In the genomic region with DNA sequence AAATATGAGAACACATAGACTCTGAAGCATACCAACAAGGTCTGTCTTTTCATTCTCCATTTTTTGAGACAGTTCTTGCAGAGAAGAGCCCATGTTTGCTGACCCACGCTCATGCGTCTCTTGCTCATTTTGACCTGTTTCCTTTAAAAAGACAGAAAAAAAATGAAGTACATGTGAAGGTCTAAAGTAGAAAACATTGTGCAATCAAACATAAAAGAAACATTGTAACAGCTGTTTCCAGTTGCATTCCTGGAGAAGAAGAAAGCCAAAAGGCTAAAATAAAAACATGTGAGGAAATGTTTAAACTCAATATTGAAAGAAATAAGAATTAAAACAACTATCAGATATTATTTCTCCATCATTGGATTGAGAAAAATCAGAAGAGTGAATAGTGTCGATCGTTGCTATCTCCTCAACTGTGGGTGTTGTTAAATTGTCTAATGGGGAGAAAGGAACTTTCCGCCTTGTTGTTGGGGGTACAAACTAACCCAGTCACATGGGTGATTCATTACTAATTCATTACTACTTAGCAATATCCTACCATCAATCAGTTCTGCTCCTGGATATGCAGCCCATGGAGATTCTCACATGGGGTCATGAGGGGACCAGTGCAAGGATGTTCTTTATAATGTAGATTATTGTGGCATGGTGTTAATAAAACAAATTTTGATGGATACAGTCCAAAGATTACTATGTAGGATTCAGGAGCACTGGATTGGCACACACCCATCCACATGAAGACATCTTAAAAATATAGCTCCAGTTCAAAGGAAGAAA, we compare ENCODE assay signal across 13 cellular contexts. TPM values are rescaled to one million over a fixed set of nuclear protein-coding genes. Genes with fewer than 3 reads are reported as not detected.
DNase-seq lines count a peak whose midpoint lies in the region; FAIRE-seq and TF ChIP-seq lines count a peak whose summit lies in the region.
"Had no signal": no experiment of that assay in that cellular context is flagged by ENCODE, and none has a peak within 500 bp of the region (broad histone marks: within the 10 kb centered on the region; RNA-seq: fewer than 3 reads in every experiment).

No MANE protein-coding gene starts in this region.

- H4K20me1 ChIP-seq in endothelial cell of umbilical vein (replicated peaks; ENCODE audit: control insufficient read depth, extremely low read depth, insufficient read depth, low read length) = no peaks in the 10 kb centered on the region

- no peak overlapping the region for H3K4ac ChIP-seq in neuronal stem cell (ENCODE audit: low read length)

- WGBS in neuronal stem cell (ENCODE audit: extremely low coverage in 2 of 2, insufficient read length in 2 of 2, insufficient replicate concordance in 1 of 2), 2 donors = no CpG with 5 or more reads among the region's 5 CpGs
- 22 to 41% (median 34%) methylated on average over 5 of the region's 5 CpGs for WGBS in ovary, 3 donors

- H2BK12ac ChIP-seq in neuronal stem cell (ENCODE audit: low read length) = no peak overlapping the region

- no peak overlapping the region for H2BK15ac ChIP-seq in neuronal stem cell (ENCODE audit: low read length)

- TF ChIP-seq POLR2A in endothelial cell of umbilical vein (IDR thresholded peaks at IDR 0.05; ENCODE audit: low read depth, low read length) = no peak
- TF ChIP-seq POLR2A in ovary (IDR thresholded peaks at IDR 0.05) = no peak

- no peak overlapping the region for H4K8ac ChIP-seq in neuronal stem cell (ENCODE audit: low read depth, low read length)

- no peaks in the 10 kb centered on the region for H3K9me3 ChIP-seq in endothelial cell of umbilical vein (replicated peaks; ENCODE audit: control insufficient read depth, insufficient read depth, low read length)
- H3K9me3 ChIP-seq in neuronal stem cell (replicated peaks in 1 of 2; ENCODE audit: control insufficient read depth in 2 of 2, insufficient read depth in 1 of 2, low read depth in 1 of 2, low read length in 2 of 2) = no peaks in the 10 kb centered on the region
- H3K9me3 ChIP-seq in ovary = no peaks in the 10 kb centered on the region
- H3K9me3 ChIP-seq: BE2C had no signal

- no peak overlapping the region for H3K9ac ChIP-seq in endothelial cell of umbilical vein (replicated peaks; ENCODE audit: extremely low read depth, insufficient read depth, low read length)
- no peak overlapping the region for H3K9ac ChIP-seq in neuronal stem cell (ENCODE audit: low read depth, low read length, poor library complexity)

- H3K36me3 ChIP-seq in endothelial cell of umbilical vein (ENCODE audit: control insufficient read depth in 2 of 2, extremely low read depth in 1 of 2, insufficient read depth in 2 of 2, low read length in 2 of 2) (no peaks in the 10 kb centered on the region), neuronal stem cell (replicated peaks in 1 of 2; ENCODE audit: control insufficient read depth in 2 of 2, insufficient read depth in 2 of 2, low read length in 2 of 2) (no peaks in the 10 kb centered on the region), ovary (no peaks in the 10 kb centered on the region)
- H3K36me3 ChIP-seq: BE2C had no signal

- H3K27me3 ChIP-seq in HL-60 (ENCODE audit: insufficient read depth, poor library complexity, severe bottlenecking) (no peaks in the 10 kb centered on the region), endothelial cell of umbilical vein (ENCODE audit: control insufficient read depth in 2 of 2, insufficient read depth in 2 of 2, low read length in 2 of 2) (no peaks in the 10 kb centered on the region), neuronal stem cell (ENCODE audit: control insufficient read depth in 3 of 3, insufficient read depth in 3 of 3, low read depth in 1 of 3, low read length in 3 of 3) (no peaks in the 10 kb centered on the region), ovary (no peaks in the 10 kb centered on the region)
- H3K27me3 ChIP-seq: BE2C had no signal

- H3K4me3 ChIP-seq in AG09309 (ENCODE audit: control insufficient read depth, low read depth, low read length) (no peak overlapping the region), HL-60 (replicated peaks; ENCODE audit: insufficient read depth, low read length) (no peak overlapping the region), endothelial cell of umbilical vein (replicated peaks in 1 of 3; ENCODE audit: insufficient read depth in 1 of 3, low read depth in 1 of 3, low read length in 3 of 3) (no peak overlapping the region), neuronal stem cell (ENCODE audit: low read length in 2 of 2) (no peak overlapping the region), ovary (no peak overlapping the region)

- H3K79me2 ChIP-seq in endothelial cell of umbilical vein (ENCODE audit: control insufficient read depth, insufficient read depth, low read length) = no peaks in the 10 kb centered on the region

- H4K91ac ChIP-seq in neuronal stem cell (ENCODE audit: low read depth, low read length, poor library complexity) = no peak overlapping the region

- H3K4me2 ChIP-seq in endothelial cell of umbilical vein (ENCODE audit: insufficient read depth, low read length) (no peak overlapping the region), neuronal stem cell (ENCODE audit: insufficient read depth, low read length, poor library complexity, severe bottlenecking) (no peak overlapping the region)

- H3K27ac ChIP-seq in HL-60 (replicated peaks) (peak overlapping the region; percentile 30), endothelial cell of umbilical vein (ENCODE audit: insufficient read depth, low read depth, low read length) (no peak overlapping the region), neuronal stem cell (replicated peaks; ENCODE audit: low read length) (no peak overlapping the region), ovary (no peak overlapping the region)

- DNase-seq in AG09309 (ENCODE audit: low read depth) (peak; percentile 13), HL-60 (ENCODE audit: low read depth in 1 of 2, low spot score in 1 of 2) (peak in 1 of 2 experiments; percentile 27), endothelial cell of umbilical vein (ENCODE audit: low read depth, low spot score) (peak; percentile 75), neuronal stem cell (ENCODE audit: low spot score) (no peak), ovary (no peak), amniotic stem cell (lab: John Stamatoyannopoulos, UW) (no peak), COLO829 (ENCODE audit: low spot score) (no peak), SKM-1 treated with dmso at 0.1 percent for 144 hours (lab: John Stamatoyannopoulos, UW; ENCODE audit: unreplicated experiment) (no peak)
- DNase-seq: activated B cell treated with CpG ODN at 0.5 μM for 24 hours; activated naive CD4-positive, alpha-beta T cell treated with anti-CD3 and anti-CD28 coated beads, Interleukin-2, amount 10 ng/mL, durations not matched to agents 7 days and 5 days; BE2C; NCI-H2029 treated with DMSO at 0.1 percent for 48 hours; NCI-H524 had no signal

- no TSS peak for BruUV-seq in endothelial cell of umbilical vein (replicated peaks; lab: Mats Ljungman, UMichigan)

- CTCF ChIA-PET in endothelial cell of umbilical vein (lab: Charles Lee) = interaction anchor here (1.0 kb wide), 1 partner anchor 20 kb away, joined by 3 read pairs; no protein-coding TSS in a partner anchor

- no peak overlapping the region for H2BK5ac ChIP-seq in neuronal stem cell (ENCODE audit: low read length)

- FAIRE-seq in endothelial cell of umbilical vein (lab: Jason Lieb, UNC) = no peak

- no peak overlapping the region for H3K14ac ChIP-seq in neuronal stem cell (ENCODE audit: low read length)

- H2AFZ ChIP-seq in endothelial cell of umbilical vein (ENCODE audit: low read depth, low read length) (no peak overlapping the region), neuronal stem cell (ENCODE audit: low read length) (peak overlapping the region; percentile 7)

- intact Hi-C loops in endothelial cell of umbilical vein (cut with micrococcal nuclease) (no loop called here), ovary (cut with DNase I) (no loop called here)

- TF ChIP-seq CTCF in AG09309 (IDR thresholded peaks at IDR 0.05; ENCODE audit: control insufficient read depth, insufficient read depth, low read depth, low read length, missing control alignments) = no peak
- TF ChIP-seq CTCF in HL-60 (IDR thresholded peaks at IDR 0.05; ENCODE audit: insufficient read depth, low read length) = no peak
- no peak for TF ChIP-seq CTCF in endothelial cell of umbilical vein (IDR thresholded peaks at IDR 0.05; ENCODE audit: extremely low read depth in 1 of 2, insufficient read depth in 1 of 2, low read depth in 1 of 2, low read length in 2 of 2)
- no peak for TF ChIP-seq CTCF in ovary (IDR thresholded peaks at IDR 0.05)

- H2BK120ac ChIP-seq in neuronal stem cell (ENCODE audit: low read depth, low read length) = no peak overlapping the region

- H3K79me1 ChIP-seq in neuronal stem cell (ENCODE audit: low read depth, low read length) = no peaks in the 10 kb centered on the region

- POLR2A ChIA-PET in endothelial cell of umbilical vein (lab: Charles Lee) = no interaction called here

- dilution Hi-C loops in endothelial cell of umbilical vein (cut with MboI; ENCODE audit: extremely low pct_ligation_motif_present, low sequenced_read_pairs) = no loop called here

- no peak overlapping the region for H3K18ac ChIP-seq in neuronal stem cell (ENCODE audit: low read length)

- H2AK5ac ChIP-seq in neuronal stem cell (ENCODE audit: low read depth, low read length) = no peak overlapping the region

- H3K23ac ChIP-seq in neuronal stem cell (ENCODE audit: low read depth, low read length, poor library complexity) = no peak overlapping the region

- H3K9me1 ChIP-seq in endothelial cell of umbilical vein (replicated peaks; ENCODE audit: control insufficient read depth, extremely low read depth, insufficient read depth, low read length) = no peaks in the 10 kb centered on the region

- peaks cover 27% of the 10 kb centered on the region for H3K4me1 ChIP-seq in endothelial cell of umbilical vein (ENCODE audit: control insufficient read depth, extremely low read depth, insufficient read depth, low read length)
- H3K4me1 ChIP-seq in neuronal stem cell (ENCODE audit: control insufficient read depth in 2 of 2, insufficient read depth in 1 of 2, low read depth in 1 of 2, low read length in 2 of 2) = peaks cover 0 to 3% of the 10 kb centered on the region in 2 donors
- H3K4me1 ChIP-seq in ovary (ENCODE audit: insufficient read depth) = peaks cover 4% of the 10 kb centered on the region
- H3K4me1 ChIP-seq: BE2C had no signal

- no peak for TF ChIP-seq EP300 in ovary (IDR thresholded peaks at IDR 0.05)

TF ChIP-seq in endothelial cell of umbilical vein, 7 proteins besides CTCF, POLR2A, EP300 and RAD21 (continues in another document):
- TF ChIP-seq MYC (IDR thresholded peaks at IDR 0.05; ENCODE audit: low read depth, low read length) = no peak

RNA-seq across cellular contexts. Expression of a gene that starts 9.5 kb away (rescaled TPM):
- total RNA-seq in endothelial cell of umbilical vein (2.0 and 2.7 TPM in 2 replicates), ovary (100 to 1,000 TPM in 2 of 7 donors, 10 to 100 TPM in 5; 15.0 to 111 (median 26.1) TPM)
- polyA plus RNA-seq in endothelial cell of umbilical vein (1.9 and 7.7 TPM in 2 replicates), ovary (10 to 100 TPM; 23.0 to 29.7 TPM)
- 0.65 and 11.6 TPM in 2 replicates for polyA plus RNA-seq in endothelial cell of umbilical vein (2011; cell fraction: cytosol; rRNA removed)
- 19.7 and 20.1 TPM in 2 replicates for polyA plus RNA-seq in endothelial cell of umbilical vein (2011; cell fraction: nucleus; rRNA removed)
- 2.3 and 3.9 TPM in 2 replicates for polyA plus RNA-seq in endothelial cell of umbilical vein (2012)
- 19.4 and 24.0 TPM in 2 replicates for polyA minus RNA-seq in endothelial cell of umbilical vein
- not detected for polyA minus RNA-seq in endothelial cell of umbilical vein (2011; cell fraction: cytosol; rRNA and poly(A)+ RNA removed)
- 57.3 and 68.2 TPM in 2 replicates for polyA minus RNA-seq in endothelial cell of umbilical vein (2011; cell fraction: nucleus; rRNA and poly(A)+ RNA removed)
- polyA plus RNA-seq in neuronal stem cell (2013, experiment 1 of 2) = not detected
- polyA plus RNA-seq in neuronal stem cell (2013, experiment 2 of 2) = under 0.01 TPM

Comparison
In these comparisons a context has a peak if more than half of its experiments do, and no peak if none do; other contexts are left out.
1. DNase-seq: peak in AG09309 (single experiment) and endothelial cell of umbilical vein (single experiment); none in neuronal stem cell (single experiment), ovary (0 of 5), amniotic stem cell (single experiment), COLO829 (single experiment) and SKM-1 treated with dmso at 0.1 percent for 144 hours (single experiment).